In genomic region chr3:123799544-123800351, GRCh38 we compare ENCODE assay signal across 10 cellular contexts.
A peak's percentile ranks its signal among the peaks of the same experiment; 100 is the strongest.
DNase-seq lines count a peak whose midpoint lies in the region; ATAC-seq and TF ChIP-seq lines count a peak whose summit lies in the region.
"Had no signal": no experiment of that assay in that cellular context is flagged by ENCODE, and none has a peak within 500 bp of the region (broad histone marks: within the 10 kb centered on the region; RNA-seq: fewer than 3 reads in every experiment).

No MANE protein-coding gene starts in this region.

- no peak for TF ChIP-seq EP300 in suprapubic skin (IDR thresholded peaks at IDR 0.05)

- H3K27me3 ChIP-seq in suprapubic skin = no peaks in the 10 kb centered on the region

- peak overlapping the region; percentile 65 for H3K27ac ChIP-seq in suprapubic skin

- 22% methylated on average over 10 of the region's 22 CpGs for WGBS in suprapubic skin

- no peak for ATAC-seq in HG03571 (IDR thresholded peaks at IDR 0.05; ENCODE audit: unreplicated experiment)

- peak overlapping the region; percentile 34 for H3K4me3 ChIP-seq in suprapubic skin

- no peaks in the 10 kb centered on the region for H3K9me3 ChIP-seq in suprapubic skin

- peaks cover 10% of the 10 kb centered on the region for H3K4me1 ChIP-seq in suprapubic skin

- H3K36me3 ChIP-seq in suprapubic skin = no peaks in the 10 kb centered on the region

- no peak for TF ChIP-seq CTCF in suprapubic skin (IDR thresholded peaks at IDR 0.05)

- DNase-seq in HT-29 (ENCODE audit: low spot score) = peak; percentile 62
- DNase-seq in astrocyte of the hippocampus (ENCODE audit: low read depth, low spot score) = peak; percentile 84
- DNase-seq in kidney tubule cell (ENCODE audit: low spot score) = peak; percentile 90
- no peak for DNase-seq in suprapubic skin (ENCODE audit: low spot score in 2 of 2)
- no peak for DNase-seq in NCI-H446 (lab: John Stamatoyannopoulos, UW)
- DNase-seq in T-helper 9 cell = no peak
- DNase-seq in NCI-H1105 treated with DMSO at 0.1 percent for 48 hours (lab: John Stamatoyannopoulos, UW) = no peak
- DNase-seq: activated T-cell treated with anti-CD3 and anti-CD28 coated beads, Interleukin-2, amount 50 U/mL, for 48 hours; NCI-H345 had no signal

- TF ChIP-seq POLR2A in suprapubic skin (IDR thresholded peaks at IDR 0.05) = no peak

Comparison
In these comparisons a context has a peak if more than half of its experiments do, and no peak if none do; other contexts are left out.
1. DNase-seq: peak in HT-29 (single experiment), astrocyte of the hippocampus (single experiment) and kidney tubule cell (single experiment); none in suprapubic skin (0 of 2), NCI-H446 (0 of 2), T-helper 9 cell (single experiment) and NCI-H1105 treated with DMSO at 0.1 percent for 48 hours (single experiment).